ENCODE assay signal across 14 cellular contexts in genomic region chr4:85423414-85423813, GRCh38. TPM values are rescaled to one million over a fixed set of nuclear protein-coding genes. Genes with fewer than 3 reads are reported as not detected.
DNase-seq lines count a peak whose midpoint lies in the region; ATAC-seq, FAIRE-seq and TF ChIP-seq lines count a peak whose summit lies in the region.
"Had no signal": no experiment of that assay in that cellular context is flagged by ENCODE, and none has a peak within 500 bp of the region (broad histone marks: within the 10 kb centered on the region; RNA-seq: fewer than 3 reads in every experiment).

No MANE protein-coding gene starts in this region.

- intact Hi-C loops in heart left ventricle (cut with DNase I), result no loop called here

- no peak for DNase-seq in GM12891 (ENCODE audit: insufficient read length, low spot score)
- DNase-seq in fibroblast of mammary gland (ENCODE audit: low read depth), result peak; percentile 24
- DNase-seq in NCI-H345 (lab: John Stamatoyannopoulos, UW), result no peak
- DNase-seq in NCI-H82 (lab: John Stamatoyannopoulos, UW), result no peak
- DNase-seq in H7, result no peak
- no peak for DNase-seq in heart left ventricle
- DNase-seq: DMS153; mesendoderm; ovary; stimulated activated CD8-positive, alpha-beta memory T cell treated with anti-CD3 and anti-CD28 coated beads, Interleukin-4, amount 100 ng/mL, for 48 hours; upper lobe of right lung had no signal

- FAIRE-seq in GM12891 (lab: Jason Lieb, UNC), result peak; percentile 54
- FAIRE-seq: HTR-8/SVneo had no signal

- H3K4me3 ChIP-seq in fibroblast of mammary gland (ENCODE audit: control insufficient read depth, low read depth, low read length) (no peak overlapping the region), H7 (ENCODE audit: insufficient read depth, low read depth, low read length) (no peak overlapping the region), heart left ventricle (no peak overlapping the region)
- H3K4me3 ChIP-seq: ovary, upper lobe of right lung had no signal

- TF ChIP-seq POLR2A in GM12891 (IDR thresholded peaks at IDR 0.05; ENCODE audit: low read depth, low read length), result no peak
- no peak for TF ChIP-seq POLR2A in heart left ventricle (IDR thresholded peaks at IDR 0.05)

- no peak overlapping the region for H3K27ac ChIP-seq in heart left ventricle
- H3K27ac ChIP-seq: ovary, upper lobe of right lung had no signal

- 58 to 70% (median 63%) methylated on average over 2 of the region's 2 CpGs for WGBS in heart left ventricle, 4 donors

- peaks cover 0 to 22% (median 0%) of the 10 kb centered on the region in 12 donors for H3K4me1 ChIP-seq in heart left ventricle
- H3K4me1 ChIP-seq: upper lobe of right lung had no signal

- H3K9me3 ChIP-seq in heart left ventricle, result no peaks in the 10 kb centered on the region
- H3K9me3 ChIP-seq: ovary, upper lobe of right lung had no signal

- ATAC-seq in GM21381 (IDR thresholded peaks at IDR 0.05; ENCODE audit: unreplicated experiment) (peak; percentile 57), HG03521 (IDR thresholded peaks at IDR 0.05; ENCODE audit: unreplicated experiment) (peak; percentile 48), heart left ventricle (no peak)
- ATAC-seq: upper lobe of right lung had no signal

- TF ChIP-seq CTCF in fibroblast of mammary gland (conservative IDR thresholded peaks at IDR 0.05; ENCODE audit: control insufficient read depth, insufficient read depth, low read depth, low read length) (no peak), heart left ventricle (IDR thresholded peaks at IDR 0.05) (no peak)

- H3K36me3 ChIP-seq in H7 (replicated peaks; ENCODE audit: control insufficient read depth, insufficient read depth, low read length) (no peaks in the 10 kb centered on the region), heart left ventricle (no peaks in the 10 kb centered on the region)
- H3K36me3 ChIP-seq: ovary, upper lobe of right lung had no signal

- H3K27me3 ChIP-seq in H7 (ENCODE audit: control insufficient read depth, insufficient read depth, low read length) (no peaks in the 10 kb centered on the region), heart left ventricle (no peaks in the 10 kb centered on the region)
- H3K27me3 ChIP-seq: ovary, upper lobe of right lung had no signal

TF ChIP-seq in GM12891, 5 proteins besides CTCF, POLR2A, EP300 and RAD21:
- TF ChIP-seq POLR2AphosphoS5 (IDR thresholded peaks at IDR 0.05; ENCODE audit: low read depth, low read length), result no peak
- no peak for TF ChIP-seq PAX5 (IDR thresholded peaks at IDR 0.05; ENCODE audit: insufficient read depth, low read length, severe bottlenecking)
- no peak for TF ChIP-seq SPI1 (IDR thresholded peaks at IDR 0.05; ENCODE audit: low read depth, low read length)
- no peak for TF ChIP-seq POU2F2 (IDR thresholded peaks at IDR 0.05; ENCODE audit: low read depth, low read length)
- TF ChIP-seq TAF1 (IDR thresholded peaks at IDR 0.05; ENCODE audit: low read depth, low read length), result no peak

RNA-seq across cellular contexts. Expression of gene ARHGAP24, which starts 51.5 kb away (rescaled TPM):
- polyA plus RNA-seq in GM12891 (2012; ENCODE audit: low read depth, missing spikeins), result 1.4 TPM
- 1.2 and 4.5 TPM in 2 replicates for total RNA-seq in H7 (2014; rRNA removed; shearing (Covaris generic))
- total RNA-seq in heart left ventricle, result 10 to 100 TPM; 14.9 to 36.9 (median 25.1) TPM
- polyA plus RNA-seq in heart left ventricle, result 10 to 100 TPM in 1 of 2 donors, 1 to 10 TPM in 1; 4.5 to 15.2 TPM

Comparison
In these comparisons a context has a peak if more than half of its experiments do, and no peak if none do; other contexts are left out.
1. ATAC-seq: peak in GM21381 (single experiment) and HG03521 (single experiment); none in heart left ventricle (0 of 4).